In genomic region chr18:7069191-7069590, GRCh38 we compare ENCODE assay signal across 21 cellular contexts. TPM values are rescaled to one million over a fixed set of nuclear protein-coding genes. Genes with fewer than 3 reads are reported as not detected.
A peak's percentile ranks its signal among the peaks of the same experiment; 100 is the strongest.
DNase-seq lines count a peak whose midpoint lies in the region; ATAC-seq and TF ChIP-seq lines count a peak whose summit lies in the region.
"Had no signal": no experiment of that assay in that cellular context is flagged by ENCODE, and none has a peak within 500 bp of the region (broad histone marks: within the 10 kb centered on the region; RNA-seq: fewer than 3 reads in every experiment).

No MANE protein-coding gene starts in this region.

- peaks cover 1% of the 10 kb centered on the region for H3K79me1 ChIP-seq in trophoblast cell (ENCODE audit: low read length)

- no peak overlapping the region for H3K9ac ChIP-seq in trophoblast cell (ENCODE audit: low read length)
- H3K9ac ChIP-seq: BLaER1 treated with 17β-estradiol and CSF1 and Interleukin-3, amounts not matched to agents 10 nM and 100 nM; KMS-11; SK-N-SH had no signal

- no peak overlapping the region for H3K18ac ChIP-seq in trophoblast cell (ENCODE audit: low read length)

- no peak overlapping the region for H3K4me3 ChIP-seq in cardiac muscle cell
- H3K4me3 ChIP-seq in mesodermal cell (ENCODE audit: extremely low read depth, insufficient read depth, low read length, poor library complexity, severe bottlenecking), result no peak overlapping the region
- H3K4me3 ChIP-seq in trophoblast cell (ENCODE audit: low read depth, low read length), result no peak overlapping the region
- no peak overlapping the region for H3K4me3 ChIP-seq in A673 (ENCODE audit: low read depth, low read length, poor library complexity, severe bottlenecking)
- no peak overlapping the region for H3K4me3 ChIP-seq in ovary
- no peak overlapping the region for H3K4me3 ChIP-seq in sigmoid colon
- H3K4me3 ChIP-seq: BLaER1 treated with 17β-estradiol and CSF1 and Interleukin-3, amounts not matched to agents 10 nM and 100 nM had no signal

- H3K4me1 ChIP-seq in cardiac muscle cell (ENCODE audit: low read depth) (peaks cover 23% of the 10 kb centered on the region), mesodermal cell (ENCODE audit: control insufficient read depth, insufficient read depth, low read length, poor library complexity, severe bottlenecking) (peaks cover 6% of the 10 kb centered on the region), trophoblast cell (ENCODE audit: control insufficient read depth in 1 of 2, insufficient read depth in 2 of 2, low read length in 2 of 2) (peaks cover 2% of the 10 kb centered on the region in 2 experiments), A673 (ENCODE audit: insufficient read depth, low read length, poor library complexity, severe bottlenecking) (no peaks in the 10 kb centered on the region), ovary (ENCODE audit: insufficient read depth) (no peaks in the 10 kb centered on the region), sigmoid colon (peaks cover 0 to 17% (median 15%) of the 10 kb centered on the region in 4 donors)
- H3K4me1 ChIP-seq: BLaER1 treated with 17β-estradiol and CSF1 and Interleukin-3, amounts not matched to agents 10 nM and 100 nM had no signal

- H3K36me3 Mint-ChIP-seq in activated T-helper 17 cell treated with anti-CD3 and anti-CD28 coated beads, Interleukin-2, amount 50 U/mL, for 72 hours (ENCODE audit: low read depth), result no peaks in the 10 kb centered on the region
- H3K36me3 Mint-ChIP-seq: CD8-positive, alpha-beta memory T cell had no signal

- H4K8ac ChIP-seq in trophoblast cell (ENCODE audit: low read depth, low read length), result no peak overlapping the region

- WGBS in mesodermal cell (ENCODE audit: insufficient coverage in 2 of 2), 2 experiments, result 85 to 88% methylated on average over 6 of the region's 6 CpGs
- WGBS in trophoblast cell (ENCODE audit: extremely low coverage, insufficient coverage, insufficient read length), result no CpG with 5 or more reads among the region's 6 CpGs
- WGBS in ovary, 3 donors, result 76 to 83% (median 82%) methylated on average over 6 of the region's 6 CpGs
- 88 to 92% methylated on average over 6 of the region's 6 CpGs for WGBS in sigmoid colon, 2 donors

- H3K27ac Mint-ChIP-seq in activated T-helper 17 cell treated with anti-CD3 and anti-CD28 coated beads, Interleukin-2, amount 50 U/mL, for 72 hours, result no peak overlapping the region
- H3K27ac Mint-ChIP-seq: CD8-positive, alpha-beta memory T cell had no signal

- BruUV-seq in A673 (replicated peaks; lab: Mats Ljungman, UMichigan), result no TSS peak

- POLR2A ChIA-PET in A673 (lab: Charles Lee; ENCODE audit: low non-redundant PET), result no interaction called here

- H3K9me3 ChIP-seq in cardiac muscle cell (ENCODE audit: low read depth) (no peaks in the 10 kb centered on the region), mesodermal cell (ENCODE audit: control insufficient read depth, low read length) (no peaks in the 10 kb centered on the region), trophoblast cell (ENCODE audit: insufficient read depth, low read depth, low read length) (no peaks in the 10 kb centered on the region), A673 (ENCODE audit: low read depth, low read length, poor library complexity, severe bottlenecking) (peaks cover 17% of the 10 kb centered on the region), ovary (no peaks in the 10 kb centered on the region), sigmoid colon (no peaks in the 10 kb centered on the region)
- H3K9me3 ChIP-seq: BLaER1 treated with 17β-estradiol and CSF1 and Interleukin-3, amounts not matched to agents 10 nM and 100 nM; SK-N-SH had no signal

- peaks cover 2% of the 10 kb centered on the region for H3K79me2 ChIP-seq in trophoblast cell (ENCODE audit: control insufficient read depth, insufficient read depth, low read length, poor library complexity)

- no peak overlapping the region for H4K91ac ChIP-seq in trophoblast cell (ENCODE audit: low read depth, low read length)

- H3K4ac ChIP-seq in trophoblast cell (ENCODE audit: low read depth, low read length), result no peak overlapping the region

- DNase-seq in cardiac muscle cell (ENCODE audit: low read depth in 1 of 2, low spot score in 1 of 2) (no peak), cardiac septum (ENCODE audit: low spot score) (no peak), trophoblast cell (no peak), A673 (ENCODE audit: low spot score) (no peak), ovary (no peak), sigmoid colon (no peak)
- DNase-seq: CD8-positive, alpha-beta memory T cell; HCEC 1CT; NCI-H1105; NCI-H2029 treated with DMSO at 0.1 percent for 48 hours; NCI-H226; NCI-H524; NCI-H774; SIG-M5; SK-N-SH had no signal

- no peaks in the 10 kb centered on the region for H3K4me1 Mint-ChIP-seq in activated T-helper 17 cell treated with anti-CD3 and anti-CD28 coated beads, Interleukin-2, amount 50 U/mL, for 72 hours
- H3K4me1 Mint-ChIP-seq: CD8-positive, alpha-beta memory T cell had no signal

- peak overlapping the region; percentile 5 for H2BK12ac ChIP-seq in trophoblast cell (ENCODE audit: low read length)

- no peak for TF ChIP-seq CTCF in cardiac muscle cell (IDR thresholded peaks at IDR 0.05; ENCODE audit: low read depth, low read length)
- TF ChIP-seq CTCF in A673 (conservative IDR thresholded peaks at IDR 0.05; ENCODE audit: low read depth, low read length), result no peak
- TF ChIP-seq CTCF in ovary (IDR thresholded peaks at IDR 0.05), result no peak
- no peak for TF ChIP-seq CTCF in sigmoid colon (IDR thresholded peaks at IDR 0.05)

- no peaks in the 10 kb centered on the region for H3K9me3 Mint-ChIP-seq in activated T-helper 17 cell treated with anti-CD3 and anti-CD28 coated beads, Interleukin-2, amount 50 U/mL, for 72 hours

- TF ChIP-seq POLR2A in ovary (IDR thresholded peaks at IDR 0.05) (no peak), sigmoid colon (IDR thresholded peaks at IDR 0.05) (no peak)

- H3K36me3 ChIP-seq in cardiac muscle cell, result no peaks in the 10 kb centered on the region
- H3K36me3 ChIP-seq in mesodermal cell (ENCODE audit: control insufficient read depth, insufficient read depth, low read length), result no peaks in the 10 kb centered on the region
- no peaks in the 10 kb centered on the region for H3K36me3 ChIP-seq in trophoblast cell (ENCODE audit: control insufficient read depth in 1 of 2, insufficient read depth in 2 of 2, low read length in 2 of 2)
- no peaks in the 10 kb centered on the region for H3K36me3 ChIP-seq in A673 (ENCODE audit: insufficient read depth, low read length, poor library complexity, severe bottlenecking)
- H3K36me3 ChIP-seq in ovary, result no peaks in the 10 kb centered on the region
- H3K36me3 ChIP-seq in sigmoid colon, result no peaks in the 10 kb centered on the region
- H3K36me3 ChIP-seq: BLaER1 treated with 17β-estradiol and CSF1 and Interleukin-3, amounts not matched to agents 10 nM and 100 nM had no signal

- no peak overlapping the region for H3K4me2 ChIP-seq in trophoblast cell (ENCODE audit: low read length)
- H3K4me2 ChIP-seq: BLaER1 treated with 17β-estradiol and CSF1 and Interleukin-3, amounts not matched to agents 10 nM and 100 nM; KMS-11; SK-N-SH had no signal

- H3K14ac ChIP-seq in trophoblast cell (ENCODE audit: low read length), result no peak overlapping the region

- peak overlapping the region; percentile 69 for H3K27ac ChIP-seq in cardiac muscle cell
- H3K27ac ChIP-seq in mesodermal cell (ENCODE audit: low read depth, low read length, severe bottlenecking), result peak overlapping the region; percentile 24
- H3K27ac ChIP-seq in trophoblast cell (ENCODE audit: low read depth, low read length), result no peak overlapping the region
- no peak overlapping the region for H3K27ac ChIP-seq in A673 (ENCODE audit: low read depth, low read length, poor library complexity, severe bottlenecking)
- H3K27ac ChIP-seq in ovary, result no peak overlapping the region
- H3K27ac ChIP-seq in sigmoid colon, result no peak overlapping the region
- H3K27ac ChIP-seq: 22Rv1; BLaER1 treated with 17β-estradiol and CSF1 and Interleukin-3, amounts not matched to agents 10 nM and 100 nM; KMS-11 had no signal

- H2BK120ac ChIP-seq in trophoblast cell (ENCODE audit: insufficient read depth, low read length, poor library complexity), result no peak overlapping the region

- no peaks in the 10 kb centered on the region for H3K27me3 Mint-ChIP-seq in activated T-helper 17 cell treated with anti-CD3 and anti-CD28 coated beads, Interleukin-2, amount 50 U/mL, for 72 hours

- no peak overlapping the region for H3K4me3 Mint-ChIP-seq in activated T-helper 17 cell treated with anti-CD3 and anti-CD28 coated beads, Interleukin-2, amount 50 U/mL, for 72 hours
- H3K4me3 Mint-ChIP-seq: CD8-positive, alpha-beta memory T cell had no signal

- H3K27me3 ChIP-seq in cardiac muscle cell, result no peaks in the 10 kb centered on the region
- no peaks in the 10 kb centered on the region for H3K27me3 ChIP-seq in trophoblast cell (ENCODE audit: insufficient read depth, low read length)
- no peaks in the 10 kb centered on the region for H3K27me3 ChIP-seq in A673 (replicated peaks; ENCODE audit: insufficient read depth, low read depth, low read length, poor library complexity)
- no peaks in the 10 kb centered on the region for H3K27me3 ChIP-seq in ovary
- no peaks in the 10 kb centered on the region for H3K27me3 ChIP-seq in sigmoid colon
- H3K27me3 ChIP-seq: BLaER1 treated with 17β-estradiol and CSF1 and Interleukin-3, amounts not matched to agents 10 nM and 100 nM had no signal

- H2BK5ac ChIP-seq in trophoblast cell (ENCODE audit: low read depth, low read length, poor library complexity), result no peak overlapping the region

- no peak overlapping the region for H3K23ac ChIP-seq in trophoblast cell (ENCODE audit: low read length)

- H2AFZ ChIP-seq in trophoblast cell (ENCODE audit: insufficient read depth, low read length, poor library complexity), result no peak overlapping the region

- ATAC-seq in activated T-helper 17 cell treated with anti-CD3 and anti-CD28 coated beads, Interleukin-2, amount 50 U/mL, for 72 hours (replicated peaks), result no peak
- ATAC-seq: Panc1 had no signal

- intact Hi-C loops in cardiac septum (cut with DNase I) (no loop called here), A673 (cut with micrococcal nuclease; ENCODE audit: unreplicated experiment) (no loop called here), ovary (cut with DNase I) (loop anchor here in 2 of 4 donors (10.0 kb wide), 2 partner anchors 46 to 886 kb away; partner anchors contain the start of gene LAMA1 (in 1 of the 2)), sigmoid colon (cut with DNase I) (no loop called here)

- no peak overlapping the region for H2AK5ac ChIP-seq in trophoblast cell (ENCODE audit: low read length)

- TF ChIP-seq EP300 in ovary (IDR thresholded peaks at IDR 0.05) (no peak), sigmoid colon (IDR thresholded peaks at IDR 0.05) (no peak)

- H4K12ac ChIP-seq in trophoblast cell (ENCODE audit: low read depth, low read length), result no peak overlapping the region

- CTCF ChIA-PET in A673 (lab: Charles Lee), result no interaction called here

RNA-seq across cellular contexts. Expression of gene LAMA1, which starts 48.4 kb away (rescaled TPM):
- total RNA-seq in cardiac muscle cell, result 14.1 and 36.8 TPM in 2 replicates
- polyA plus RNA-seq in cardiac muscle cell, result 11.4 and 20.8 TPM in 2 replicates
- total RNA-seq in cardiac septum, result 0.40 TPM
- 41.0 TPM for polyA plus RNA-seq in mesodermal cell (2013, experiment 1 of 2)
- 37.3 TPM for polyA plus RNA-seq in mesodermal cell (2013, experiment 2 of 2)
- polyA plus RNA-seq in trophoblast cell (2013), result 113 and 116 TPM in 2 replicates
- not detected in 2 replicates for total RNA-seq in A673 (2021)
- 1 to 10 TPM; 1.1 to 5.4 (median 3.3) TPM for total RNA-seq in ovary
- 10 to 100 TPM in 1 of 2 donors, 1 to 10 TPM in 1; 3.8 to 10.8 TPM for polyA plus RNA-seq in ovary
- total RNA-seq in sigmoid colon, result 1 to 10 TPM in 1 of 4 donors, under 1 TPM in 3; 0.27 to 1.4 (median 0.69) TPM
- polyA plus RNA-seq in sigmoid colon, result 10 to 100 TPM in 1 of 3 donors, 1 to 10 TPM in 2; 1.8 to 19.2 (median 7.2) TPM
- not detected for total RNA-seq in activated T-helper 17 cell treated with anti-CD3 and anti-CD28 coated beads, Interleukin-2, amount 50 U/mL, for 72 hours
- total RNA-seq: CD8-positive, alpha-beta memory T cell had no signal
- polyA plus RNA-seq: CD8-positive, alpha-beta memory T cell had no signal

Comparison
In these comparisons a context has a peak if more than half of its experiments do, and no peak if none do; other contexts are left out.
1. H3K27ac ChIP-seq: peak in cardiac muscle cell (single experiment) and mesodermal cell (single experiment); none in trophoblast cell (single experiment), A673 (single experiment), ovary (0 of 2) and sigmoid colon (0 of 4).